Comparison of ENCODE assay signal across 1 cellular context in the genomic region with DNA sequence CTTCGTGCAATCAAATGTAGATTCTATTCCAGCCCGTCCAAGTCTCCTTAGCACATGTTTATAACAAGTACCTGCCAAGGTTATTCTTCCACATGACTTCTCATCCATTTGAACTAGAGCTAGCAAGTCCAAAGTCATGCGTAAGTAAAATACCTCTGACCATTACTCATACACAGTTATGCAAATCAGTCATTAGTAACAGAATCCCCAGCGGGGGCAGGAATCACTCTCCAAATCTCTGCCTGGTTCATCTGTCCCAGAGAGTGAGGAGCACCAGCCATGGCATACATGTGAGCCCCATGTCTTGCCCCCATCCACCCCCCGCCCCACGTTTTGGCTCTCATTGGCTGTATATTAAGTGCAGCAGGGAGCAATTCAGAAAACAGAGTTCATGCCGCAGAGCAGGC.
TF ChIP-seq lines count a peak whose summit lies in the region.

No MANE protein-coding gene starts in this region.

TF ChIP-seq in GM12878, 131 proteins besides CTCF, POLR2A, EP300 and RAD21:
- TF ChIP-seq TAF1 (IDR thresholded peaks at IDR 0.05; ENCODE audit: borderline replicate concordance, low read depth, low read length) (no peak), RB1 (IDR thresholded peaks at IDR 0.05; ENCODE audit: borderline replicate concordance) (no peak), SMAD1 (IDR thresholded peaks at IDR 0.05; ENCODE audit: low read depth, partially characterized antibody) (no peak), ZNF384 (IDR thresholded peaks at IDR 0.05; ENCODE audit: borderline replicate concordance, low read depth, low read length) (no peak), POLR2AphosphoS2 (IDR thresholded peaks at IDR 0.05; ENCODE audit: low read depth, low read length) (no peak), STAT1 (conservative IDR thresholded peaks at IDR 0.05) (no peak), TARDBP (IDR thresholded peaks at IDR 0.05; ENCODE audit: borderline replicate concordance) (no peak), MTA3 (IDR thresholded peaks at IDR 0.05; ENCODE audit: borderline replicate concordance, low read length) (no peak), TCF12 (IDR thresholded peaks at IDR 0.05; ENCODE audit: low read depth, low read length) (no peak), WRNIP1 (IDR thresholded peaks at IDR 0.05; ENCODE audit: borderline replicate concordance, low read depth, low read length) (no peak), LARP7 (IDR thresholded peaks at IDR 0.05) (no peak), KDM1A (IDR thresholded peaks at IDR 0.05; ENCODE audit: borderline replicate concordance) (no peak)
- TF ChIP-seq, protein P1, sequence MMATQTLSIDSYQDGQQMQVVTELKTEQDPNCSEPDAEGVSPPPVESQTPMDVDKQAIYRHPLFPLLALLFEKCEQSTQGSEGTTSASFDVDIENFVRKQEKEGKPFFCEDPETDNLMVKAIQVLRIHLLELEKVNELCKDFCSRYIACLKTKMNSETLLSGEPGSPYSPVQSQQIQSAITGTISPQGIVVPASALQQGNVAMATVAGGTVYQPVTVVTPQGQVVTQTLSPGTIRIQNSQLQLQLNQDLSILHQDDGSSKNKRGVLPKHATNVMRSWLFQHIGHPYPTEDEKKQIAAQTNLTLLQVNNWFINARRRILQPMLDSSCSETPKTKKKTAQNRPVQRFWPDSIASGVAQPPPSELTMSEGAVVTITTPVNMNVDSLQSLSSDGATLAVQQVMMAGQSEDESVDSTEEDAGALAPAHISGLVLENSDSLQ (IDR thresholded peaks at IDR 0.05), result no peak
- TF ChIP-seq, protein P2, sequence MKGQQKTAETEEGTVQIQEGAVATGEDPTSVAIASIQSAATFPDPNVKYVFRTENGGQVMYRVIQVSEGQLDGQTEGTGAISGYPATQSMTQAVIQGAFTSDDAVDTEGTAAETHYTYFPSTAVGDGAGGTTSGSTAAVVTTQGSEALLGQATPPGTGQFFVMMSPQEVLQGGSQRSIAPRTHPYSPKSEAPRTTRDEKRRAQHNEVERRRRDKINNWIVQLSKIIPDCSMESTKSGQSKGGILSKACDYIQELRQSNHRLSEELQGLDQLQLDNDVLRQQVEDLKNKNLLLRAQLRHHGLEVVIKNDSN (IDR thresholded peaks at IDR 0.05; ENCODE audit: borderline replicate concordance, extremely low read length, insufficient read depth, low read depth, low read length), result no peak
- TF ChIP-seq, protein P3, sequence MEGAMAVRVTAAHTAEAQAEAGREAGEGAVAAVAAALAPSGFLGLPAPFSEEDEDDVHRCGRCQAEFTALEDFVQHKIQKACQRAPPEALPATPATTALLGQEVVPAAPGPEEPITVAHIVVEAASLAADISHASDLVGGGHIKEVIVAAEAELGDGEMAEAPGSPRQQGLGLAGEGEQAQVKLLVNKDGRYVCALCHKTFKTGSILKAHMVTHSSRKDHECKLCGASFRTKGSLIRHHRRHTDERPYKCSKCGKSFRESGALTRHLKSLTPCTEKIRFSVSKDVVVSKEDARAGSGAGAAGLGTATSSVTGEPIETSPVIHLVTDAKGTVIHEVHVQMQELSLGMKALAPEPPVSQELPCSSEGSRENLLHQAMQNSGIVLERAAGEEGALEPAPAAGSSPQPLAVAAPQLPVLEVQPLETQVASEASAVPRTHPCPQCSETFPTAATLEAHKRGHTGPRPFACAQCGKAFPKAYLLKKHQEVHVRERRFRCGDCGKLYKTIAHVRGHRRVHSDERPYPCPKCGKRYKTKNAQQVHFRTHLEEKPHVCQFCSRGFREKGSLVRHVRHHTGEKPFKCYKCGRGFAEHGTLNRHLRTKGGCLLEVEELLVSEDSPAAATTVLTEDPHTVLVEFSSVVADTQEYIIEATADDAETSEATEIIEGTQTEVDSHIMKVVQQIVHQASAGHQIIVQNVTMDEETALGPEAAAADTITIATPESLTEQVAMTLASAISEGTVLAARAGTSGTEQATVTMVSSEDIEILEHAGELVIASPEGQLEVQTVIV (IDR thresholded peaks at IDR 0.05; ENCODE audit: borderline replicate concordance, partially characterized antibody), result no peak
- TF ChIP-seq, protein P4, sequence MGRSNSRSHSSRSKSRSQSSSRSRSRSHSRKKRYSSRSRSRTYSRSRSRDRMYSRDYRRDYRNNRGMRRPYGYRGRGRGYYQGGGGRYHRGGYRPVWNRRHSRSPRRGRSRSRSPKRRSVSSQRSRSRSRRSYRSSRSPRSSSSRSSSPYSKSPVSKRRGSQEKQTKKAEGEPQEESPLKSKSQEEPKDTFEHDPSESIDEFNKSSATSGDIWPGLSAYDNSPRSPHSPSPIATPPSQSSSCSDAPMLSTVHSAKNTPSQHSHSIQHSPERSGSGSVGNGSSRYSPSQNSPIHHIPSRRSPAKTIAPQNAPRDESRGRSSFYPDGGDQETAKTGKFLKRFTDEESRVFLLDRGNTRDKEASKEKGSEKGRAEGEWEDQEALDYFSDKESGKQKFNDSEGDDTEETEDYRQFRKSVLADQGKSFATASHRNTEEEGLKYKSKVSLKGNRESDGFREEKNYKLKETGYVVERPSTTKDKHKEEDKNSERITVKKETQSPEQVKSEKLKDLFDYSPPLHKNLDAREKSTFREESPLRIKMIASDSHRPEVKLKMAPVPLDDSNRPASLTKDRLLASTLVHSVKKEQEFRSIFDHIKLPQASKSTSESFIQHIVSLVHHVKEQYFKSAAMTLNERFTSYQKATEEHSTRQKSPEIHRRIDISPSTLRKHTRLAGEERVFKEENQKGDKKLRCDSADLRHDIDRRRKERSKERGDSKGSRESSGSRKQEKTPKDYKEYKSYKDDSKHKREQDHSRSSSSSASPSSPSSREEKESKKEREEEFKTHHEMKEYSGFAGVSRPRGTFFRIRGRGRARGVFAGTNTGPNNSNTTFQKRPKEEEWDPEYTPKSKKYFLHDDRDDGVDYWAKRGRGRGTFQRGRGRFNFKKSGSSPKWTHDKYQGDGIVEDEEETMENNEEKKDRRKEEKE (IDR thresholded peaks at IDR 0.05), result no peak
